In genomic region chr2:41410011-41410410, GRCh38 we compare ENCODE assay signal across 17 cellular contexts.
"Had no signal": no experiment of that assay in that cellular context is flagged by ENCODE, and none has a peak within 500 bp of the region (broad histone marks: within the 10 kb centered on the region; RNA-seq: fewer than 3 reads in every experiment).

No MANE protein-coding gene starts in this region.

- H3K4me1 ChIP-seq: ascending aorta, suprapubic skin had no signal

- H3K36me3 ChIP-seq: ascending aorta, cardiac muscle cell, heart left ventricle, suprapubic skin had no signal

- DNase-seq: activated CD4-positive, alpha-beta T cell treated with anti-CD3 and anti-CD28 coated beads for 48 hours; activated CD8-positive, alpha-beta T cell treated with anti-CD3 and anti-CD28 coated beads, Interleukin-2, amount 10 ng/mL, durations not matched to agents 7 days and 5 days; activated naive CD4-positive, alpha-beta T cell treated with Interleukin-2 at 50 U/mL for 16 hours; activated naive CD8-positive, alpha-beta T cell treated with anti-CD3 and anti-CD28 coated beads, Interleukin-2, amount 50 U/mL, for 24 hours; heart left ventricle; mammary epithelial cell; natural killer cell; nucleus accumbens; stimulated activated CD4-positive, alpha-beta T cell treated with anti-CD3 and anti-CD28 coated beads, Interleukin-2, amount 100 ng/mL, for 24 hours; stimulated activated naive CD8-positive, alpha-beta T cell treated with anti-CD3 and anti-CD28 coated beads, Interleukin-15, Interleukin-2, amounts not matched to agents 100 U/mL and 50 U/mL, for 24 hours; T1000 had no signal

- H3K27me3 ChIP-seq: ascending aorta, cardiac muscle cell, heart left ventricle, suprapubic skin had no signal

- FAIRE-seq: colon, frontal cortex had no signal

- H3K4me3 ChIP-seq: ascending aorta, cardiac muscle cell, heart left ventricle, suprapubic skin had no signal

- H3K27ac ChIP-seq: ascending aorta, cardiac muscle cell, heart left ventricle, suprapubic skin had no signal

- ATAC-seq: activated CD8-positive, alpha-beta T cell treated with anti-CD3 and anti-CD28 coated beads, Interleukin-2, amount 10 ng/mL, durations not matched to agents 7 days and 5 days; activated naive CD8-positive, alpha-beta T cell treated with anti-CD3 and anti-CD28 coated beads, Interleukin-2, amount 50 U/mL, for 24 hours; heart left ventricle; natural killer cell; sciatic nerve; stimulated activated naive CD8-positive, alpha-beta T cell treated with anti-CD3 and anti-CD28 coated beads, Interleukin-15, Interleukin-2, amounts not matched to agents 100 U/mL and 50 U/mL, for 24 hours had no signal

- H3K9me3 ChIP-seq: ascending aorta, suprapubic skin had no signal
